9 cellular contexts compared by ENCODE assay signal in genomic region chr1:75991497-75992114, GRCh38. TPM values are rescaled to one million over a fixed set of nuclear protein-coding genes. Genes with fewer than 3 reads are reported as not detected.
DNase-seq lines count a peak whose midpoint lies in the region; ATAC-seq and TF ChIP-seq lines count a peak whose summit lies in the region.
"Had no signal": no experiment of that assay in that cellular context is flagged by ENCODE, and none has a peak within 500 bp of the region (broad histone marks: within the 10 kb centered on the region; RNA-seq: fewer than 3 reads in every experiment).

No MANE protein-coding gene starts in this region.

- H3K36me3 Mint-ChIP-seq in CD4-positive, alpha-beta memory T cell = no peaks in the 10 kb centered on the region
- H3K36me3 Mint-ChIP-seq in activated CD8-positive, alpha-beta T cell treated with anti-CD3 and anti-CD28 coated beads for 36 hours (ENCODE audit: low read depth) = no peaks in the 10 kb centered on the region
- H3K36me3 Mint-ChIP-seq in effector memory CD8-positive, alpha-beta T cell (ENCODE audit: insufficient read depth) = no peaks in the 10 kb centered on the region
- H3K36me3 Mint-ChIP-seq in memory B cell = no peaks in the 10 kb centered on the region

- intact Hi-C loops in CD4-positive, alpha-beta memory T cell (cut with micrococcal nuclease) = loop anchor here (5.0 to 10.0 kb wide), 2 partner anchors 163 to 1136 kb away; no protein-coding TSS in a partner anchor
- intact Hi-C loops in activated CD8-positive, alpha-beta T cell treated with anti-CD3 and anti-CD28 coated beads for 36 hours (cut with micrococcal nuclease) = no loop called here

- POLR2A ChIA-PET in CD4-positive, alpha-beta memory T cell (lab: Charles Lee; ENCODE audit: partially characterized antibody) = no interaction called here
- POLR2A ChIA-PET in activated CD8-positive, alpha-beta T cell treated with anti-CD3 and anti-CD28 coated beads for 36 hours (lab: Charles Lee) = no interaction called here

- no peaks in the 10 kb centered on the region for H3K36me3 ChIP-seq in CD4-positive, alpha-beta memory T cell (ENCODE audit: insufficient read depth, low read length)

- no peak overlapping the region for H3K27ac Mint-ChIP-seq in CD4-positive, alpha-beta memory T cell
- no peak overlapping the region for H3K27ac Mint-ChIP-seq in activated CD8-positive, alpha-beta T cell treated with anti-CD3 and anti-CD28 coated beads for 36 hours
- H3K27ac Mint-ChIP-seq in effector memory CD8-positive, alpha-beta T cell = no peak overlapping the region
- H3K27ac Mint-ChIP-seq in memory B cell = no peak overlapping the region

- peak; percentile 92 for ATAC-seq in GM19372 (IDR thresholded peaks at IDR 0.05; ENCODE audit: low read depth, unreplicated experiment)
- ATAC-seq in HG03469 (IDR thresholded peaks at IDR 0.05; ENCODE audit: unreplicated experiment) = peak; percentile 84
- peak; percentile 53 for ATAC-seq in activated CD8-positive, alpha-beta T cell treated with anti-CD3 and anti-CD28 coated beads for 36 hours
- ATAC-seq in effector memory CD8-positive, alpha-beta T cell (replicated peaks) = no peak
- peak; percentile 65 for ATAC-seq in memory B cell (ENCODE audit: low read depth)

- peaks cover 2 to 3% of the 10 kb centered on the region in 2 donors for H3K27me3 Mint-ChIP-seq in CD4-positive, alpha-beta memory T cell
- no peaks in the 10 kb centered on the region for H3K27me3 Mint-ChIP-seq in activated CD8-positive, alpha-beta T cell treated with anti-CD3 and anti-CD28 coated beads for 36 hours
- no peaks in the 10 kb centered on the region for H3K27me3 Mint-ChIP-seq in effector memory CD8-positive, alpha-beta T cell
- peaks cover 3% of the 10 kb centered on the region for H3K27me3 Mint-ChIP-seq in memory B cell

- peak; percentile 37 to 45 (median 40) for DNase-seq in CD4-positive, alpha-beta memory T cell
- DNase-seq in NCI-H526 treated with DMSO at 0.1 percent for 48 hours (lab: John Stamatoyannopoulos, UW) (peak; percentile 68), memory B cell (ENCODE audit: low spot score in 2 of 2) (peak; percentile 46 to 61)
- peak; percentile 86 for DNase-seq in activated CD8-positive, alpha-beta T cell treated with anti-CD3 and anti-CD28 coated beads for 36 hours
- DNase-seq in effector memory CD8-positive, alpha-beta T cell = peak; percentile 23 to 42 (median 23)
- peak; percentile 13 to 34 for DNase-seq in stimulated activated CD8-positive, alpha-beta memory T cell treated with anti-CD3 and anti-CD28 coated beads, Interleukin-15, amount 100 ng/mL, for 48 hours (ENCODE audit: low read depth in 2 of 2)

- no peak overlapping the region for H3K27ac ChIP-seq in CD4-positive, alpha-beta memory T cell (ENCODE audit: low read depth, low read length)

- H3K4me3 ChIP-seq in CD4-positive, alpha-beta memory T cell (ENCODE audit: low read length in 2 of 2) = no peak overlapping the region

- H3K4me3 Mint-ChIP-seq in CD4-positive, alpha-beta memory T cell = no peak overlapping the region
- no peak overlapping the region for H3K4me3 Mint-ChIP-seq in activated CD8-positive, alpha-beta T cell treated with anti-CD3 and anti-CD28 coated beads for 36 hours
- no peak overlapping the region for H3K4me3 Mint-ChIP-seq in effector memory CD8-positive, alpha-beta T cell
- no peak overlapping the region for H3K4me3 Mint-ChIP-seq in memory B cell

- TF ChIP-seq CTCF in activated CD8-positive, alpha-beta T cell treated with anti-CD3 and anti-CD28 coated beads for 36 hours (IDR thresholded peaks at IDR 0.05) = peak; percentile 85

- H3K9me3 Mint-ChIP-seq in CD4-positive, alpha-beta memory T cell = no peaks in the 10 kb centered on the region
- H3K9me3 Mint-ChIP-seq in activated CD8-positive, alpha-beta T cell treated with anti-CD3 and anti-CD28 coated beads for 36 hours = no peaks in the 10 kb centered on the region
- no peaks in the 10 kb centered on the region for H3K9me3 Mint-ChIP-seq in effector memory CD8-positive, alpha-beta T cell
- H3K9me3 Mint-ChIP-seq in memory B cell = no peaks in the 10 kb centered on the region

- H3K4me1 ChIP-seq in CD4-positive, alpha-beta memory T cell (ENCODE audit: insufficient read depth, low read length) = no peaks in the 10 kb centered on the region

- no peaks in the 10 kb centered on the region for H3K9me3 ChIP-seq in CD4-positive, alpha-beta memory T cell (ENCODE audit: control insufficient read depth in 1 of 2, low read length in 2 of 2)

- H3K27me3 ChIP-seq in CD4-positive, alpha-beta memory T cell (ENCODE audit: insufficient read depth, low read length) = no peaks in the 10 kb centered on the region

- CTCF ChIA-PET in CD4-positive, alpha-beta memory T cell (lab: Charles Lee; ENCODE audit: partially characterized antibody) = no interaction called here
- CTCF ChIA-PET in activated CD8-positive, alpha-beta T cell treated with anti-CD3 and anti-CD28 coated beads for 36 hours (lab: Charles Lee) = interaction anchor here (0.7 to 1.6 kb wide), 8 partner anchors 11 to 846 kb away, joined by 3 to 6 read pairs (median 3); no protein-coding TSS in a partner anchor

- H3K4me1 Mint-ChIP-seq in CD4-positive, alpha-beta memory T cell = no peaks in the 10 kb centered on the region
- no peaks in the 10 kb centered on the region for H3K4me1 Mint-ChIP-seq in activated CD8-positive, alpha-beta T cell treated with anti-CD3 and anti-CD28 coated beads for 36 hours (ENCODE audit: low read depth)
- no peaks in the 10 kb centered on the region for H3K4me1 Mint-ChIP-seq in effector memory CD8-positive, alpha-beta T cell (ENCODE audit: low read depth in 2 of 2)
- H3K4me1 Mint-ChIP-seq in memory B cell = no peaks in the 10 kb centered on the region

RNA-seq across cellular contexts. Expression of gene ASB17, which starts 59.4 kb away (rescaled TPM):
- not detected for total RNA-seq in CD4-positive, alpha-beta memory T cell
- polyA plus RNA-seq in CD4-positive, alpha-beta memory T cell = not detected
- total RNA-seq in activated CD8-positive, alpha-beta T cell treated with anti-CD3 and anti-CD28 coated beads for 36 hours = not detected
- total RNA-seq: T-helper 1 cell treated with Interleukin-12 subunit alpha and Interleukin-12 subunit beta and Interleukin-4 antibody, amounts not matched to agents 30 ng/mL and 1 ng/mL, for 36 hours had no signal

Comparison
In these comparisons a context has a peak if more than half of its experiments do, and no peak if none do; other contexts are left out.
1. DNase-seq: peak in every context shown above with its lines; median percentile 86 in activated CD8-positive, alpha-beta T cell treated with anti-CD3 and anti-CD28 coated beads for 36 hours; 68 in NCI-H526 treated with DMSO at 0.1 percent for 48 hours; 54 in memory B cell; 40 in CD4-positive, alpha-beta memory T cell; 24 in stimulated activated CD8-positive, alpha-beta memory T cell treated with anti-CD3 and anti-CD28 coated beads, Interleukin-15, amount 100 ng/mL, for 48 hours; 23 in effector memory CD8-positive, alpha-beta T cell.